Comparison of ENCODE assay signal across 14 cellular contexts in genomic region chrX:64427787-64428186, GRCh38. TPM values are rescaled to one million over a fixed set of nuclear protein-coding genes. Genes with fewer than 3 reads are reported as not detected.
DNase-seq lines count a peak whose midpoint lies in the region; ATAC-seq and TF ChIP-seq lines count a peak whose summit lies in the region.
"Had no signal": no experiment of that assay in that cellular context is flagged by ENCODE, and none has a peak within 500 bp of the region (broad histone marks: within the 10 kb centered on the region; RNA-seq: fewer than 3 reads in every experiment).

No MANE protein-coding gene starts in this region.

- H3K27me3 ChIP-seq in GM23338 (ENCODE audit: insufficient read depth), result no peaks in the 10 kb centered on the region
- H3K27me3 ChIP-seq: ovary, transverse colon had no signal

- H3K4me1 ChIP-seq in GM23338 (ENCODE audit: insufficient read depth), result peaks cover 34% of the 10 kb centered on the region
- H3K4me1 ChIP-seq: transverse colon had no signal

- peak overlapping the region in 1 of 2 donors; percentile 49 for H3K4me3 Mint-ChIP-seq in activated T-cell treated with anti-CD3 and anti-CD28 coated beads, Interleukin-2, amount 50 U/mL, for 72 hours
- H3K4me3 Mint-ChIP-seq in GM23338, result no peak overlapping the region

- H4K20me1 ChIP-seq in GM23338 (replicated peaks; ENCODE audit: insufficient read depth), result no peaks in the 10 kb centered on the region

- H3K79me2 ChIP-seq in GM23338 (replicated peaks; ENCODE audit: insufficient read depth), result no peaks in the 10 kb centered on the region

- no peak overlapping the region for H3K27ac ChIP-seq in GM23338 (ENCODE audit: low read depth)
- no peak overlapping the region for H3K27ac ChIP-seq in caudate nucleus (ENCODE audit: low read depth, low read length)
- H3K27ac ChIP-seq: ovary, transverse colon had no signal

- H3F3A ChIP-seq in GM23338 (replicated peaks; ENCODE audit: low read depth), result no peaks in the 10 kb centered on the region

- H3K27ac Mint-ChIP-seq in activated T-cell treated with anti-CD3 and anti-CD28 coated beads, Interleukin-2, amount 50 U/mL, for 72 hours, result no peak overlapping the region
- H3K27ac Mint-ChIP-seq in GM23338, result peak overlapping the region; percentile 95

- peak; percentile 25 to 30 for DNase-seq in activated T-cell treated with anti-CD3 and anti-CD28 coated beads, Interleukin-2, amount 50 U/mL, for 72 hours
- DNase-seq in activated T-cell treated with anti-CD3 and anti-CD28 coated beads, Interleukin-2, amount 50 U/mL, for 1 hour, result no peak
- DNase-seq in GM23338 (ENCODE audit: low spot score), result no peak
- peak; percentile 2 for DNase-seq in stimulated activated naive CD8-positive, alpha-beta T cell treated with anti-CD3 and anti-CD28 coated beads, Interleukin-15, Interleukin-2, amounts not matched to agents 100 U/mL and 50 U/mL, for 24 hours
- DNase-seq in ecto neural progenitor cell (ENCODE audit: low spot score), result no peak
- no peak for DNase-seq in DMS153 treated with DMSO at 0.1 percent for 48 hours (lab: John Stamatoyannopoulos, UW; ENCODE audit: unreplicated experiment)
- no peak for DNase-seq in caudate nucleus (lab: John Stamatoyannopoulos, UW)
- DNase-seq: left ventricle myocardium superior; OCI-M1; ovary; stimulated activated CD4-positive, alpha-beta T cell treated with anti-CD3 and anti-CD28 coated beads, Interleukin-4, amount 100 ng/mL, for 4 hours; transverse colon had no signal

- no peaks in the 10 kb centered on the region for H3K9me3 Mint-ChIP-seq in activated T-cell treated with anti-CD3 and anti-CD28 coated beads, Interleukin-2, amount 50 U/mL, for 72 hours
- peaks cover 2% of the 10 kb centered on the region; the same call in 1 of the 3 replicates for H3K9me3 Mint-ChIP-seq in GM23338

- peak; percentile 94 to 98 for ATAC-seq in activated T-cell treated with anti-CD3 and anti-CD28 coated beads, Interleukin-2, amount 50 U/mL, for 72 hours (replicated peaks in 1 of 2)
- ATAC-seq in GM23338 (peak; percentile 40; the same call in 2 of the 3 replicates), HG03354 (IDR thresholded peaks at IDR 0.05; ENCODE audit: poor library complexity, severe bottlenecking, unreplicated experiment) (peak; percentile 87)
- ATAC-seq in stimulated activated naive CD8-positive, alpha-beta T cell treated with anti-CD3 and anti-CD28 coated beads, Interleukin-15, Interleukin-2, amounts not matched to agents 100 U/mL and 50 U/mL, for 24 hours, result peak; percentile 89
- ATAC-seq: left ventricle myocardium superior had no signal

- H3K36me3 Mint-ChIP-seq in activated T-cell treated with anti-CD3 and anti-CD28 coated beads, Interleukin-2, amount 50 U/mL, for 72 hours (ENCODE audit: insufficient read depth in 2 of 2), result no peaks in the 10 kb centered on the region
- H3K36me3 Mint-ChIP-seq in GM23338 (ENCODE audit: low read depth), result no peaks in the 10 kb centered on the region; the same call in 2 of the 3 replicates

- H3K4me3 ChIP-seq in GM23338, result no peak overlapping the region
- H3K4me3 ChIP-seq: ovary, transverse colon had no signal

- H3K4me2 ChIP-seq in GM23338, result peak overlapping the region; percentile 67

- peaks cover 11% of the 10 kb centered on the region for H3K4me1 Mint-ChIP-seq in activated T-cell treated with anti-CD3 and anti-CD28 coated beads, Interleukin-2, amount 50 U/mL, for 72 hours (ENCODE audit: low read depth)
- peaks cover 28% of the 10 kb centered on the region; the same call in 2 of the 3 replicates for H3K4me1 Mint-ChIP-seq in GM23338

- no peaks in the 10 kb centered on the region for H3K36me3 ChIP-seq in GM23338 (ENCODE audit: insufficient read depth)
- H3K36me3 ChIP-seq: ovary, transverse colon had no signal

- H2AFZ ChIP-seq in GM23338, result no peak overlapping the region

- 0 out of 2 replicates have a peak, but pooled peaks cover 5% of the 10 kb centered on the region for H3K9me2 ChIP-seq in GM23338 (ENCODE audit: insufficient read depth)

- no peak for TF ChIP-seq CTCF in GM23338 (conservative IDR thresholded peaks at IDR 0.05; ENCODE audit: low read depth in 2 of 2)

- peaks cover 7% of the 10 kb centered on the region for H3K27me3 Mint-ChIP-seq in activated T-cell treated with anti-CD3 and anti-CD28 coated beads, Interleukin-2, amount 50 U/mL, for 72 hours (ENCODE audit: low read depth)
- peaks cover 7% of the 10 kb centered on the region for H3K27me3 Mint-ChIP-seq in GM23338 (ENCODE audit: insufficient read depth, low read depth, poor library complexity)

TF ChIP-seq in GM23338, 12 proteins besides CTCF, POLR2A, EP300 and RAD21 (continues in another document):
- TF ChIP-seq EZH2phosphoT487 (IDR thresholded peaks at IDR 0.05; ENCODE audit: unreplicated experiment) (no peak), ZNF114 (CRISPR knock-in tag; IDR thresholded peaks at IDR 0.05) (no peak), NANOG (IDR thresholded peaks at IDR 0.05; ENCODE audit: borderline replicate concordance) (no peak), STAT1 (IDR thresholded peaks at IDR 0.05; ENCODE audit: unreplicated experiment) (no peak), POLR2AphosphoS5 (IDR thresholded peaks at IDR 0.05; ENCODE audit: low read depth) (no peak), CREB1 (CRISPR knock-in tag; IDR thresholded peaks at IDR 0.05; ENCODE audit: low read depth) (no peak), EZH2 (IDR thresholded peaks at IDR 0.05; ENCODE audit: low read depth, unreplicated experiment) (no peak), ZNF331 (CRISPR knock-in tag; IDR thresholded peaks at IDR 0.05; ENCODE audit: low read depth) (no peak)
- TF ChIP-seq, protein P1, sequence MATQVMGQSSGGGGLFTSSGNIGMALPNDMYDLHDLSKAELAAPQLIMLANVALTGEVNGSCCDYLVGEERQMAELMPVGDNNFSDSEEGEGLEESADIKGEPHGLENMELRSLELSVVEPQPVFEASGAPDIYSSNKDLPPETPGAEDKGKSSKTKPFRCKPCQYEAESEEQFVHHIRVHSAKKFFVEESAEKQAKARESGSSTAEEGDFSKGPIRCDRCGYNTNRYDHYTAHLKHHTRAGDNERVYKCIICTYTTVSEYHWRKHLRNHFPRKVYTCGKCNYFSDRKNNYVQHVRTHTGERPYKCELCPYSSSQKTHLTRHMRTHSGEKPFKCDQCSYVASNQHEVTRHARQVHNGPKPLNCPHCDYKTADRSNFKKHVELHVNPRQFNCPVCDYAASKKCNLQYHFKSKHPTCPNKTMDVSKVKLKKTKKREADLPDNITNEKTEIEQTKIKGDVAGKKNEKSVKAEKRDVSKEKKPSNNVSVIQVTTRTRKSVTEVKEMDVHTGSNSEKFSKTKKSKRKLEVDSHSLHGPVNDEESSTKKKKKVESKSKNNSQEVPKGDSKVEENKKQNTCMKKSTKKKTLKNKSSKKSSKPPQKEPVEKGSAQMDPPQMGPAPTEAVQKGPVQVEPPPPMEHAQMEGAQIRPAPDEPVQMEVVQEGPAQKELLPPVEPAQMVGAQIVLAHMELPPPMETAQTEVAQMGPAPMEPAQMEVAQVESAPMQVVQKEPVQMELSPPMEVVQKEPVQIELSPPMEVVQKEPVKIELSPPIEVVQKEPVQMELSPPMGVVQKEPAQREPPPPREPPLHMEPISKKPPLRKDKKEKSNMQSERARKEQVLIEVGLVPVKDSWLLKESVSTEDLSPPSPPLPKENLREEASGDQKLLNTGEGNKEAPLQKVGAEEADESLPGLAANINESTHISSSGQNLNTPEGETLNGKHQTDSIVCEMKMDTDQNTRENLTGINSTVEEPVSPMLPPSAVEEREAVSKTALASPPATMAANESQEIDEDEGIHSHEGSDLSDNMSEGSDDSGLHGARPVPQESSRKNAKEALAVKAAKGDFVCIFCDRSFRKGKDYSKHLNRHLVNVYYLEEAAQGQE (IDR thresholded peaks at IDR 0.05; ENCODE audit: unreplicated experiment), result no peak

RNA-seq across cellular contexts. Expression of gene MTMR8, which starts 32.5 kb away (rescaled TPM):
- total RNA-seq in activated T-cell treated with anti-CD3 and anti-CD28 coated beads, Interleukin-2, amount 50 U/mL, for 72 hours, result 1 to 10 TPM; 4.1 to 5.0 TPM
- 2.8 and 8.8 TPM in 2 replicates for total RNA-seq in GM23338 (2014; rRNA removed; shearing (Covaris generic))
- polyA plus RNA-seq in GM23338 (2016; fragmentation: Nextera tagmentation; extraction: Ambion mirVana), result 3.4 and 5.6 TPM in 2 replicates
- total RNA-seq: M059J had no signal

Comparison
In these comparisons a context has a peak if more than half of its experiments do, and no peak if none do; other contexts are left out.
1. DNase-seq: peak in activated T-cell treated with anti-CD3 and anti-CD28 coated beads, Interleukin-2, amount 50 U/mL, for 72 hours (2 of 2) and stimulated activated naive CD8-positive, alpha-beta T cell treated with anti-CD3 and anti-CD28 coated beads, Interleukin-15, Interleukin-2, amounts not matched to agents 100 U/mL and 50 U/mL, for 24 hours (single experiment); none in activated T-cell treated with anti-CD3 and anti-CD28 coated beads, Interleukin-2, amount 50 U/mL, for 1 hour (single experiment), GM23338 (single experiment), ecto neural progenitor cell (single experiment), DMS153 treated with DMSO at 0.1 percent for 48 hours (single experiment) and caudate nucleus (0 of 61).
2. ATAC-seq: peak in every context shown above with its lines; median percentile 96 in activated T-cell treated with anti-CD3 and anti-CD28 coated beads, Interleukin-2, amount 50 U/mL, for 72 hours; 89 in stimulated activated naive CD8-positive, alpha-beta T cell treated with anti-CD3 and anti-CD28 coated beads, Interleukin-15, Interleukin-2, amounts not matched to agents 100 U/mL and 50 U/mL, for 24 hours; 87 in HG03354; 40 in GM23338.